24 cellular contexts compared by ENCODE assay signal in genomic region chr15:32903591-32903990, GRCh38.
"Had no signal": no experiment of that assay in that cellular context is flagged by ENCODE, and none has a peak within 500 bp of the region (broad histone marks: within the 10 kb centered on the region; RNA-seq: fewer than 3 reads in every experiment).

No MANE protein-coding gene starts in this region.

- H3K36me3 Mint-ChIP-seq: mesothelial cell of epicardium; natural killer cell; stimulated activated effector memory CD8-positive, alpha-beta T cell treated with anti-CD3 and anti-CD28 coated beads, Interleukin-12 subunit alpha, Interleukin-12 subunit beta, amount 100 ng/mL, for 72 hours had no signal

- H3K27ac Mint-ChIP-seq: mesothelial cell of epicardium; natural killer cell; nephron progenitor cell; progenitor cell of endocrine pancreas; stimulated activated effector memory CD8-positive, alpha-beta T cell treated with anti-CD3 and anti-CD28 coated beads, Interleukin-12 subunit alpha, Interleukin-12 subunit beta, amount 100 ng/mL, for 72 hours; type B pancreatic cell had no signal

- H3K4me3 ChIP-seq: left ventricle myocardium inferior, lung, ovary, skin epidermis, tibial nerve, uterus had no signal

- H3K27me3 Mint-ChIP-seq: type B pancreatic cell had no signal

- H3K36me3 ChIP-seq: left ventricle myocardium inferior, ovary, tibial nerve, uterus had no signal

- H3K9me3 Mint-ChIP-seq: mesothelial cell of epicardium; naive B cell; natural killer cell; nephron progenitor cell; stimulated activated effector memory CD8-positive, alpha-beta T cell treated with anti-CD3 and anti-CD28 coated beads, Interleukin-12 subunit alpha, Interleukin-12 subunit beta, amount 100 ng/mL, for 72 hours; stimulated activated naive CD8-positive, alpha-beta T cell treated with anti-CD3 and anti-CD28 coated beads, Interleukin-15, amount 100 ng/mL, for 72 hours; type B pancreatic cell had no signal

- H3K4me3 Mint-ChIP-seq: mesothelial cell of epicardium; natural killer cell; nephron progenitor cell; stimulated activated effector memory CD8-positive, alpha-beta T cell treated with anti-CD3 and anti-CD28 coated beads, Interleukin-12 subunit alpha, Interleukin-12 subunit beta, amount 100 ng/mL, for 72 hours; stimulated activated naive CD8-positive, alpha-beta T cell treated with anti-CD3 and anti-CD28 coated beads, Interleukin-15, amount 100 ng/mL, for 72 hours; type B pancreatic cell had no signal

- H3K9me3 ChIP-seq: left ventricle myocardium inferior, ovary, tibial nerve, uterus had no signal

- H3K27ac ChIP-seq: left ventricle myocardium inferior, ovary, skin epidermis, tibial nerve, uterus had no signal

- H3K27me3 ChIP-seq: ovary, tibial nerve, uterus had no signal

- DNase-seq: islet precursor cell; left ventricle myocardium inferior; naive B cell; natural killer cell; nephron progenitor cell; ovary; retina; right cardiac atrium; stimulated activated CD4-positive, alpha-beta T cell treated with anti-CD3 and anti-CD28 coated beads, Interleukin-12 subunit alpha, Interleukin-12 subunit beta, amount 100 ng/mL, for 4 hours; stimulated activated CD4-positive, alpha-beta T cell treated with anti-CD3 and anti-CD28 coated beads, Interleukin-15, amount 100 ng/mL, for 24 hours; stimulated activated CD4-positive, alpha-beta T cell treated with anti-CD3 and anti-CD28 coated beads, Interleukin-2, amount 100 ng/mL, for 24 hours; stimulated activated CD4-positive, alpha-beta T cell treated with anti-CD3 and anti-CD28 coated beads, Interleukin-4, amount 100 ng/mL, for 24 hours; stimulated activated naive CD4-positive, alpha-beta T cell treated with Interleukin-2 at 50 U/mL for 16 hours; stimulated activated naive CD8-positive, alpha-beta T cell treated with anti-CD3 and anti-CD28 coated beads, Interleukin-15, amount 100 ng/mL, for 72 hours; substantia nigra; uterus had no signal

- H3K4me1 ChIP-seq: left ventricle myocardium inferior, uterus had no signal

- ATAC-seq: natural killer cell; right cardiac atrium; sciatic nerve; stimulated activated effector memory CD8-positive, alpha-beta T cell treated with anti-CD3 and anti-CD28 coated beads, Interleukin-12 subunit alpha, Interleukin-12 subunit beta, amount 100 ng/mL, for 72 hours; stimulated activated naive CD8-positive, alpha-beta T cell treated with anti-CD3 and anti-CD28 coated beads, Interleukin-15, amount 100 ng/mL, for 72 hours had no signal

- H3K4me1 Mint-ChIP-seq: natural killer cell; stimulated activated effector memory CD8-positive, alpha-beta T cell treated with anti-CD3 and anti-CD28 coated beads, Interleukin-12 subunit alpha, Interleukin-12 subunit beta, amount 100 ng/mL, for 72 hours; stimulated activated naive CD8-positive, alpha-beta T cell treated with anti-CD3 and anti-CD28 coated beads, Interleukin-15, amount 100 ng/mL, for 72 hours had no signal
